Comparison of ENCODE assay signal across 7 cellular contexts in the genomic region with DNA sequence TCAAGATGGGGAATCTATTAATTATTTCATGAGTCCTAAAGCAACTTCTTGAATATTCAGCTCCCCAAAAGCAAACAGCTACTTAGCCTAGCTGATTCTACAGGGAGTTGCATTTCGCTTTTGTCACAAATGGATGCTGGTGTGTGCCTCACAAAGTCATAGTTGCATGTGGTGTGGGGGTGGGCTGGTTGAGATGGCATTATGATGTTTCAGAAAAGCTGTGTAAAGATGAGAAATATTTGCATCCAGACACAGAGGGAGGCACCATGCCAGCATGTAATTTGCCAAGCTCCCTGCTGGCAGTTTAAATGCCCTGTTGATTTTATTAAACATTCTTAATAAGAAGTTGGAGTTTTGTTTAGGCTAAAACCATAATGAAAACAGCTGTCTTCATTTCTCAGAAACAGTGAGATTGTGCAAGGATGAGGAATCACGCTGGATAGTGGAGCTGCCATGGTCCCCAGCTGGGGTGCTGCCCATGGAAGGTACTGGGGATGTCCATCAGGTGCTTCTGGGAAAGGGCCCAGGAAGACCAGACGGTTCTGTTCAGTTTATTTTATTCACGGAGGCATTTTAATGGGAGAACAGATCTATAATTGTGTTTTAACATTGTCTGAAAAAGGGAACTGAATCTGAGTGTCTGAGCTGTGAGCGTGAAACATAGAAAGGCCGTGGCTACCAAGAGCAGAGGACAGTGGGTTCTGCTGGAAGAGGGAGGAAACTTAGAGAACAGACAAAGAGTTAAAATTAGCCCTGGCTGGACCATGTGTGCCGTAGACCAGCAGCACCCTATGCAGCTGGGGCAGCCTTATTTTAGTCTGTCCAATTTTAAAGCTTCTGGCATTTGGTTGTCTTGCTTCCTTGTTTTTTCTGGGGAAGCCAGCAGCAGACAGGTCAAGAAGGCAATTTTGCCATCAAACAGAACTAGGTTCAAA.
A peak's percentile ranks its signal among the peaks of the same experiment; 100 is the strongest.
DNase-seq lines count a peak whose midpoint lies in the region; ATAC-seq lines count a peak whose summit lies in the region.

No MANE protein-coding gene starts in this region.

- peak overlapping the region; percentile 8 to 37 for H3K4me3 ChIP-seq in stomach smooth muscle (ENCODE audit: low read length in 2 of 2)

- H3K36me3 ChIP-seq in stomach smooth muscle (ENCODE audit: control insufficient read depth in 2 of 2, insufficient read depth in 2 of 2, low read length in 2 of 2), result no peaks in the 10 kb centered on the region

- H3K9ac ChIP-seq in stomach smooth muscle (ENCODE audit: low read length in 2 of 2), result peak overlapping the region in 1 of 2 donors; percentile 31

- H3K27ac ChIP-seq in cingulate gyrus (ENCODE audit: low read depth, low read length) (peak overlapping the region; percentile 57), stomach smooth muscle (ENCODE audit: low read length) (peak overlapping the region; percentile 74)

- peaks cover 63% of the 10 kb centered on the region for H3K4me1 ChIP-seq in stomach smooth muscle (ENCODE audit: control insufficient read depth, insufficient read depth, low read length)

- no peak for DNase-seq in epidermal melanocyte (ENCODE audit: insufficient read length, low spot score)
- no peak for DNase-seq in stimulated activated CD4-positive, alpha-beta T cell treated with anti-CD3 and anti-CD28 coated beads, Interleukin-4, amount 100 ng/mL, for 4 hours
- DNase-seq in DMS53 (lab: John Stamatoyannopoulos, UW), result no peak

- no peaks in the 10 kb centered on the region for H3K27me3 ChIP-seq in stomach smooth muscle (ENCODE audit: control insufficient read depth in 1 of 2, insufficient read depth in 2 of 2, low read length in 2 of 2)

- no peaks in the 10 kb centered on the region for H3K9me3 ChIP-seq in stomach smooth muscle (ENCODE audit: control insufficient read depth in 2 of 2, low read length in 2 of 2)

- ATAC-seq in GM19452 (IDR thresholded peaks at IDR 0.05; ENCODE audit: unreplicated experiment), result peak; percentile 73
- ATAC-seq in HG03135 (IDR thresholded peaks at IDR 0.05; ENCODE audit: unreplicated experiment), result peak; percentile 68
